ENCODE assay signal across 1 cellular context in the genomic region with DNA sequence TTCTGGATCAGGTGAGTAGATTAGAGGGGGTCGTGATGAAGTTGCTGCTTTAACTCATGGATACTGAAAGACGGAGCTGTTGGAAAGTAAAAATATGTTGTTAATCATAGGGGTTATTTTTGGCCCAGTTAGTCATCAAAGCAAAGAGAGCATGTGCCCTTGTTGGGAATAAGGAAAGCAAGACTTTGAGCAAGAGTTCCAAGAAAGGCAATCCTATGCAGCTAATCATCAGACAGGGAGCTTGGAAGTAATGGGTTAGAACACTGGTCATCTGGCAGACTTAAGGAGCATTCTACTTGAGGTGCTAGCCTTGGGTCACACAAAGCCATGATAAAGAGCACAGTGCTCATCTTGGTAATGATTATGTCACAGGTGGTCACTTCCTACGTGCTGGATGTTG.
A peak's percentile ranks its signal among the peaks of the same experiment; 100 is the strongest.
TF ChIP-seq lines count a peak whose summit lies in the region.

No MANE protein-coding gene starts in this region.

TF ChIP-seq in K562, 482 proteins besides CTCF, POLR2A, EP300 and RAD21:
- TF ChIP-seq, protein P1, sequence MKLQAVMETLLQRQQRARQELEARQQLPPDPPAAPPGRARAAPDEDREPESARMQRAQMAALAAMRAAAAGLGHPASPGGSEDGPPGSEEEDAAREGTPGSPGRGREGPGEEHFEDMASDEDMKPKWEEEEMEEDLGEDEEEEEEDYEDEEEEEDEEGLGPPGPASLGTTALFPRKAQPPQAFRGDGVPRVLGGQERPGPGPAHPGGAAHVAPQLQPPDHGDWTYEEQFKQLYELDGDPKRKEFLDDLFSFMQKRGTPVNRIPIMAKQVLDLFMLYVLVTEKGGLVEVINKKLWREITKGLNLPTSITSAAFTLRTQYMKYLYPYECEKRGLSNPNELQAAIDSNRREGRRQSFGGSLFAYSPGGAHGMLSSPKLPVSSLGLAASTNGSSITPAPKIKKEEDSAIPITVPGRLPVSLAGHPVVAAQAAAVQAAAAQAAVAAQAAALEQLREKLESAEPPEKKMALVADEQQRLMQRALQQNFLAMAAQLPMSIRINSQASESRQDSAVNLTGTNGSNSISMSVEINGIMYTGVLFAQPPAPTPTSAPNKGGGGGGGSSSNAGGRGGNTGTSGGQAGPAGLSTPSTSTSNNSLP (IDR thresholded peaks at IDR 0.05; ENCODE audit: borderline replicate concordance, low read depth, low read length), result no peak
- TF ChIP-seq MEF2A (IDR thresholded peaks at IDR 0.05; ENCODE audit: control insufficient read depth, low read depth, low read length) (peak; percentile 76; the same call in 1 of the 2 replicates), FOSL1 (tag; conservative IDR thresholded peaks at IDR 0.05) (peak; percentile 34; the same call in 1 of the 2 replicates), ZNF41 (CRISPR knock-in tag; conservative IDR thresholded peaks at IDR 0.05) (no peak), DIDO1 (tag; IDR thresholded peaks at IDR 0.05; ENCODE audit: low read depth) (no peak)
- TF ChIP-seq, protein P2, sequence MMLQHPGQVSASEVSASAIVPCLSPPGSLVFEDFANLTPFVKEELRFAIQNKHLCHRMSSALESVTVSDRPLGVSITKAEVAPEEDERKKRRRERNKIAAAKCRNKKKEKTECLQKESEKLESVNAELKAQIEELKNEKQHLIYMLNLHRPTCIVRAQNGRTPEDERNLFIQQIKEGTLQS (IDR thresholded peaks at IDR 0.05), result 0 out of 2 replicates have a peak, but pooled peaks have one; percentile 32
- TF ChIP-seq, protein P2 (CRISPR knock-in tag; conservative IDR thresholded peaks at IDR 0.05), result no peak
TF ChIP-seq in K562: peak in this region for 3.
